ENCODE assay signal across 27 cellular contexts in the genomic region with DNA sequence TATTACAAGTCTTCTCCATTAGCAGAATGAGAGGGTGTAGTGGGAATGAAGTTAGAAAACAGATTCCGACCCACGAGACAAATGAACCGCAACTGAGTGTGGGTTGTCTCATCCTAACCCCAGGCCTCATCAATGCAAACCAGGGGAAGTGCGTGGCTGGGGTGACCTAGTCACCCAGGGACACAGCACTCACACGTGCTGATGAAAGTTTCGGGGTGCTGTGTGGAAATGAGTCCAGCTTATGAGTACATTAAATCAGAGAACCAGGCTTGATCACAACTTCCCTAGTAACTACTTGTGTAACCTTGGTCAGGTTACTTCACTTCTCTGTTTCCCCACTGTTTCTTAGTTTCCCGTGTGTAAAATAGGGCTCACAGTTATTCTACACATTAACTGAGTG.
A peak's percentile ranks its signal among the peaks of the same experiment; 100 is the strongest.
DNase-seq lines count a peak whose midpoint lies in the region; ATAC-seq and TF ChIP-seq lines count a peak whose summit lies in the region.
"Had no signal": no experiment of that assay in that cellular context is flagged by ENCODE, and none has a peak within 500 bp of the region (broad histone marks: within the 10 kb centered on the region; RNA-seq: fewer than 3 reads in every experiment).

No MANE protein-coding gene starts in this region.

- no peak for TF ChIP-seq POLR2A in thyroid gland (IDR thresholded peaks at IDR 0.05)

- no peak overlapping the region for H2BK12ac ChIP-seq in H9 (ENCODE audit: insufficient read length, low read depth, low read length)

- H3K9me3 ChIP-seq in BLaER1 treated with 17β-estradiol and CSF1 and Interleukin-3, amounts not matched to agents 10 nM and 100 nM (replicated peaks in 1 of 11), result no peaks in the 10 kb centered on the region
- H3K9me3 ChIP-seq in thyroid gland (no peaks in the 10 kb centered on the region), H9 (ENCODE audit: control insufficient read depth, low read depth, low read length) (no peaks in the 10 kb centered on the region)
- H3K9me3 ChIP-seq: A549, MG63 had no signal

- H3K27me3 Mint-ChIP-seq in H9 (ENCODE audit: low read depth), result no peaks in the 10 kb centered on the region

- H2BK5ac ChIP-seq in H9 (ENCODE audit: insufficient read length, low read length), result no peak overlapping the region

- no peaks in the 10 kb centered on the region for H3K27me3 ChIP-seq in BLaER1 treated with 17β-estradiol and CSF1 and Interleukin-3, amounts not matched to agents 10 nM and 100 nM
- H3K27me3 ChIP-seq in thyroid gland (no peaks in the 10 kb centered on the region), H9 (ENCODE audit: insufficient read depth, low read length) (no peaks in the 10 kb centered on the region; the same call in 1 of the 2 replicates)
- H3K27me3 ChIP-seq: MG63 had no signal

- H3K9ac ChIP-seq in BLaER1 treated with 17β-estradiol and CSF1 and Interleukin-3, amounts not matched to agents 10 nM and 100 nM, result no peak overlapping the region
- no peak overlapping the region for H3K9ac ChIP-seq in H9 (ENCODE audit: extremely low read depth, insufficient read length, low read length)

- no peaks in the 10 kb centered on the region; a peak in 1 of 5 replicates for H3K9me3 Mint-ChIP-seq in H9
- H3K9me3 Mint-ChIP-seq: CD8-positive, alpha-beta T cell; HFFc6 had no signal

- no peak overlapping the region for H2AK5ac ChIP-seq in H9 (ENCODE audit: insufficient read length, low read length)

- no peak overlapping the region for H2BK120ac ChIP-seq in H9 (ENCODE audit: low read depth, low read length, poor library complexity, severe bottlenecking)

- H4K8ac ChIP-seq in H9 (replicated peaks; ENCODE audit: insufficient read length, low read depth, low read length), result no peak overlapping the region

- no peak overlapping the region for H3K56ac ChIP-seq in H9 (ENCODE audit: insufficient read length, low read depth, low read length)

- intact Hi-C loops in thyroid gland (cut with DNase I), result no loop called here

- no peak overlapping the region for H3K4ac ChIP-seq in H9 (ENCODE audit: low read depth, low read length)

- H3K18ac ChIP-seq in H9 (ENCODE audit: insufficient read length, low read depth, low read length), result no peak overlapping the region

- H3K4me3 ChIP-seq in BLaER1 treated with 17β-estradiol and CSF1 and Interleukin-3, amounts not matched to agents 10 nM and 100 nM, result no peak overlapping the region
- H3K4me3 ChIP-seq in thyroid gland (replicated peaks in 1 of 3), result no peak overlapping the region
- H3K4me3 ChIP-seq: A549, K562, MG63, PC-9, SK-N-MC had no signal

- H3K36me3 Mint-ChIP-seq in H9 (ENCODE audit: insufficient read depth in 1 of 3, low read depth in 3 of 3), result no peaks in the 10 kb centered on the region
- H3K36me3 Mint-ChIP-seq: CD8-positive, alpha-beta T cell had no signal

- no peaks in the 10 kb centered on the region for H3K36me3 ChIP-seq in BLaER1 treated with 17β-estradiol and CSF1 and Interleukin-3, amounts not matched to agents 10 nM and 100 nM
- H3K36me3 ChIP-seq in thyroid gland, result no peaks in the 10 kb centered on the region
- H3K36me3 ChIP-seq: MG63 had no signal

- peak; percentile 56 for DNase-seq in SKM-1 treated with dmso at 0.1 percent for 144 hours (lab: John Stamatoyannopoulos, UW; ENCODE audit: unreplicated experiment)
- DNase-seq in thyroid gland, result no peak
- no peak for DNase-seq in SHP77 (lab: John Stamatoyannopoulos, UW)
- no peak for DNase-seq in anterior cingulate cortex (lab: John Stamatoyannopoulos, UW)
- no peak for DNase-seq in H9
- DNase-seq: CD8-positive, alpha-beta T cell; GDM1; H7; HFFc6; MG63; NCI-H1092 treated with DMSO at 0.1 percent for 48 hours; NCI-H146; NCI-H2029 treated with DMSO at 0.1 percent for 48 hours; NCI-H2171; NCI-H345; NCI-H524; NCI-H774; NK-92 treated with Interleukin-12 subunit alpha and Interleukin-12 subunit beta, amount 100 ng/mL, for 24 hours; PC-9; RPMI8226; SHP77 treated with DMSO at 0.1 percent for 48 hours had no signal

- WGBS in thyroid gland, 2 donors, result 77 to 84% methylated on average over 7 of the region's 7 CpGs
- WGBS in H9 (ENCODE audit: extremely low coverage, insufficient read length, low lambda C conversion rate), result no CpG with 5 or more reads among the region's 7 CpGs

- H3T11ph ChIP-seq in H9 (ENCODE audit: low read length), result no peak overlapping the region

- H3K27ac Mint-ChIP-seq in H9, result no peak overlapping the region
- H3K27ac Mint-ChIP-seq: B cell; CD8-positive, alpha-beta T cell; HFFc6 had no signal

- peak overlapping the region; percentile 13 to 62 (median 39); a peak in 21 of 22 replicates for H3K4me2 ChIP-seq in BLaER1 treated with 17β-estradiol and CSF1 and Interleukin-3, amounts not matched to agents 10 nM and 100 nM
- no peak overlapping the region for H3K4me2 ChIP-seq in H9 (ENCODE audit: insufficient read depth, insufficient read length, low read length)
- H3K4me2 ChIP-seq: A549, PC-9 had no signal

- H2BK20ac ChIP-seq in H9 (ENCODE audit: low read depth, low read length, poor library complexity, severe bottlenecking), result no peak overlapping the region

- no peak overlapping the region for H4K5ac ChIP-seq in H9 (ENCODE audit: insufficient read length, low read depth, low read length)

- H2BK15ac ChIP-seq in H9 (ENCODE audit: low read depth, low read length), result no peak overlapping the region

- H3K23ac ChIP-seq in H9 (ENCODE audit: insufficient read length, low read depth, low read length), result no peak overlapping the region

- H3K23me2 ChIP-seq in H9 (ENCODE audit: insufficient read length, low read depth, low read length, poor library complexity, severe bottlenecking), result no peaks in the 10 kb centered on the region

- no peak overlapping the region for H3K4me3 Mint-ChIP-seq in H9
- H3K4me3 Mint-ChIP-seq: B cell; CD8-positive, alpha-beta T cell; HFFc6 had no signal

- H3K4me1 Mint-ChIP-seq in H9, result no peaks in the 10 kb centered on the region
- H3K4me1 Mint-ChIP-seq: B cell had no signal

- peaks cover 14 to 41% (median 37%) of the 10 kb centered on the region in 10 experiments for H3K4me1 ChIP-seq in BLaER1 treated with 17β-estradiol and CSF1 and Interleukin-3, amounts not matched to agents 10 nM and 100 nM
- H3K4me1 ChIP-seq in thyroid gland, result peaks cover 21 to 37% of the 10 kb centered on the region in 2 donors
- no peaks in the 10 kb centered on the region for H3K4me1 ChIP-seq in H9 (ENCODE audit: insufficient read depth, low read length)
- H3K4me1 ChIP-seq: A549 had no signal

- no peaks in the 10 kb centered on the region for H3K79me1 ChIP-seq in H9 (ENCODE audit: insufficient read depth, low read depth, low read length, poor library complexity, severe bottlenecking)

- H3K14ac ChIP-seq in H9 (ENCODE audit: insufficient read depth, low read length), result no peak overlapping the region

- H3K27ac ChIP-seq in BLaER1 treated with 17β-estradiol and CSF1 and Interleukin-3, amounts not matched to agents 10 nM and 100 nM, result peak overlapping the region in 5 of 11 experiments; percentile 12 to 52 (median 28); a peak in 4 of 22 replicates
- peak overlapping the region; percentile 29 to 51 (median 37) for H3K27ac ChIP-seq in thyroid gland
- no peak overlapping the region for H3K27ac ChIP-seq in H9 (ENCODE audit: insufficient read length, low read depth, low read length)
- H3K27ac ChIP-seq: A549, PC-9, SK-N-MC had no signal

- no peaks in the 10 kb centered on the region for H3K79me2 ChIP-seq in H9 (ENCODE audit: insufficient read depth, low read length)

- no peak overlapping the region for H2AFZ ChIP-seq in H9 (ENCODE audit: low read length)

- no peaks in the 10 kb centered on the region for H4K20me1 ChIP-seq in BLaER1 treated with 17β-estradiol and CSF1 and Interleukin-3, amounts not matched to agents 10 nM and 100 nM
- H4K20me1 ChIP-seq in H9 (ENCODE audit: control insufficient read depth, insufficient read depth, insufficient read length), result no peaks in the 10 kb centered on the region

- peak; percentile 86 for ATAC-seq in GM19351 (IDR thresholded peaks at IDR 0.05; ENCODE audit: unreplicated experiment)
- ATAC-seq: A549; CD8-positive, alpha-beta T cell; K562 had no signal

- no peak overlapping the region for H4K91ac ChIP-seq in H9 (ENCODE audit: insufficient read length, low read depth, low read length)

- TF ChIP-seq CTCF in thyroid gland (IDR thresholded peaks at IDR 0.05) (no peak), H9 (conservative IDR thresholded peaks at IDR 0.05) (no peak)
